16 cellular contexts compared by ENCODE assay signal in genomic region chr9:133228457-133229193, GRCh38. TPM values are rescaled to one million over a fixed set of nuclear protein-coding genes. Genes with fewer than 3 reads are reported as not detected.
DNase-seq lines count a peak whose midpoint lies in the region; ATAC-seq, FAIRE-seq and TF ChIP-seq lines count a peak whose summit lies in the region.
"Not testable (repeated sequence)": the region's sequence is repeated elsewhere in the genome, so short reads cannot be mapped to it uniquely, and the experiment has no call there.
"Had no signal": no experiment of that assay in that cellular context is flagged by ENCODE, and none has a peak within 500 bp of the region (broad histone marks: within the 10 kb centered on the region; RNA-seq: fewer than 3 reads in every experiment).

No MANE protein-coding gene starts in this region.

- not testable (repeated sequence) for H4K20me1 ChIP-seq in BLaER1; K562 (replicated peaks; ENCODE audit: control insufficient read depth, insufficient read depth, low read length); osteoblast (ENCODE audit: insufficient read depth, low read length)

- H3K27me3 ChIP-seq in BLaER1; lower lobe of right lung (ENCODE audit: low read depth); osteoblast (ENCODE audit: insufficient read depth, low read length); testis: not testable (repeated sequence)
- H3K27me3 ChIP-seq in K562 (ENCODE audit: control insufficient read depth in 2 of 2, insufficient read depth in 2 of 2, low read length in 2 of 2), result peaks cover 8 to 30% of the 10 kb centered on the region in 2 experiments

- TF ChIP-seq EP300 in K562 (IDR thresholded peaks at IDR 0.05; ENCODE audit: low read length), result not testable (repeated sequence)

- BruUV-seq in K562 (replicated peaks; lab: Mats Ljungman, UMichigan), result not testable (repeated sequence)

- TF ChIP-seq POLR2A in K562 (conservative IDR thresholded peaks at IDR 0.05); testis (IDR thresholded peaks at IDR 0.05): not testable (repeated sequence)

- 6% methylated on average over 16 of the region's 23 CpGs for WGBS in K562 (ENCODE audit: insufficient coverage, low coverage, missing lambda C conversion rate)
- WGBS in testis, 2 donors, result 88% methylated on average over 10 to 23 of the region's 23 CpGs

- ATAC-seq in K562, lower lobe of right lung: not testable (repeated sequence)

- POLR2A ChIA-PET in K562 (lab: Yijun Ruan, JAX), result not testable (repeated sequence)

- H3K27ac ChIP-seq in BLaER1; K562 (ENCODE audit: extremely low read depth, low read depth, low read length); lower lobe of right lung; osteoblast (ENCODE audit: low read depth, low read length); testis: not testable (repeated sequence)

- TF ChIP-seq RAD21 in K562 (CRISPR knock-in tag; conservative IDR thresholded peaks at IDR 0.05 in 1 of 2, IDR thresholded peaks at IDR 0.05 in 1 of 2), result not testable (repeated sequence)

- DNase-seq in NCI-H526 treated with DMSO at 0.1 percent for 48 hours (lab: John Stamatoyannopoulos, UW) (peak; percentile 41), cardiac septum (ENCODE audit: low spot score) (peak; percentile 27), lower lobe of right lung (peak; percentile 22), osteoblast (ENCODE audit: insufficient read length, low spot score, missing footprints) (peak; percentile 18), testis (peak; percentile 9)
- not testable (repeated sequence) for DNase-seq in K562 (ENCODE audit: extremely low read depth in 1 of 4, low spot score in 3 of 4)

- not testable (repeated sequence) for H2AFZ ChIP-seq in K562 (ENCODE audit: low read depth, low read length); osteoblast (ENCODE audit: low read length)

- H3K9me3 ChIP-seq in BLaER1; K562 (replicated peaks; ENCODE audit: control insufficient read depth, insufficient read depth, low read depth, low read length); lower lobe of right lung; osteoblast (ENCODE audit: low read depth, low read length); testis: not testable (repeated sequence)

- not testable (repeated sequence) for H3K79me2 ChIP-seq in K562 (ENCODE audit: control insufficient read depth, insufficient read depth, low read length); osteoblast (ENCODE audit: insufficient read depth, low read length)

- in situ Hi-C loops in K562 (cut with MboI), result loop anchor here (5.0 kb wide), 1 partner anchor 89 kb away; no protein-coding TSS in a partner anchor

- not testable (repeated sequence) for H3K4me3 ChIP-seq in BLaER1; K562; lower lobe of right lung; osteoblast (ENCODE audit: insufficient read depth, low read length); testis

- TF ChIP-seq CTCF in K562 (IDR thresholded peaks at IDR 0.05 in 2 of 3, conservative IDR thresholded peaks at IDR 0.05 in 1 of 3; ENCODE audit: insufficient read depth in 2 of 3, low read depth in 1 of 3, low read length in 3 of 3); lower lobe of right lung (IDR thresholded peaks at IDR 0.05); osteoblast (IDR thresholded peaks at IDR 0.05; ENCODE audit: extremely low read depth, low read depth, low read length); testis (IDR thresholded peaks at IDR 0.05): not testable (repeated sequence)

- not testable (repeated sequence) for H3K36me3 ChIP-seq in BLaER1; K562 (ENCODE audit: control insufficient read depth, insufficient read depth, low read length); lower lobe of right lung; osteoblast (ENCODE audit: insufficient read depth, low read length); testis (ENCODE audit: low read depth, missing control alignments)

- intact Hi-C loops in K562 (cut with micrococcal nuclease); cardiac septum (cut with DNase I); lower lobe of right lung (cut with DNase I); testis (cut with DNase I; ENCODE audit: low total_unique reads): not testable (repeated sequence)

- peaks cover 52% of the 10 kb centered on the region for H3K4me1 ChIP-seq in BLaER1
- peaks cover 0 to 20% of the 10 kb centered on the region in 2 experiments; a peak in 2 of 5 replicates for H3K4me1 ChIP-seq in K562 (replicated peaks in 1 of 2; ENCODE audit: control insufficient read depth in 2 of 2, insufficient read depth in 2 of 2, low read length in 2 of 2)
- not testable (repeated sequence) for H3K4me1 ChIP-seq in lower lobe of right lung; osteoblast (ENCODE audit: insufficient read depth, low read length); testis

- peak overlapping the region; percentile 74 for H3K4me2 ChIP-seq in BLaER1
- H3K4me2 ChIP-seq in K562 (ENCODE audit: insufficient read depth, low read length); osteoblast (ENCODE audit: insufficient read depth, low read length): not testable (repeated sequence)

- CTCF ChIA-PET in K562 (lab: Yijun Ruan, JAX; ENCODE audit: low intra/inter-chr PET ratio), result not testable (repeated sequence)

- H3K9ac ChIP-seq in BLaER1; K562 (ENCODE audit: insufficient read depth in 1 of 2, low read depth in 2 of 2, low read length in 2 of 2): not testable (repeated sequence)

- not testable (repeated sequence) for H3K9me1 ChIP-seq in K562 (ENCODE audit: control insufficient read depth, insufficient read depth, low read length)

- FAIRE-seq in K562 (lab: Jason Lieb, UNC), result peak; percentile 19

RNA-seq across cellular contexts. Expression of gene OBP2B, which starts 19.6 kb away (rescaled TPM):
- total RNA-seq in K562 (2011; cell fraction: chromatin; rRNA removed; ENCODE audit: low replicate concordance), result not detected in 2 replicates
- not detected in 2 replicates for total RNA-seq in K562 (2011; cell fraction: nucleolus; rRNA removed)
- total RNA-seq in K562 (2011; cell fraction: nucleoplasm; rRNA removed), result not detected in 2 replicates
- total RNA-seq in K562 (2014; rRNA removed) (not detected in 2 replicates), K562 (2014; rRNA removed; fragmentation: Illumina TruSeq; extraction: Trizol) (not detected in 2 replicates), K562 (2015; rRNA removed; fragmentation: Illumina TruSeq; extraction: Trizol) (not detected in 2 replicates), K562 (2021) (not detected in 2 replicates), cardiac septum (not detected), lower lobe of right lung (not detected), osteoblast (not detected in 2 replicates), testis (10 to 100 TPM; 34.0 to 53.0 TPM)
- polyA plus RNA-seq in K562 (2011; rRNA removed) (0.12 TPM in 1 of 2 replicates, not detected in the other), K562 (2014; fragmentation: Illumina TruSeq; extraction: Trizol) (not detected in 2 replicates), K562 (2014; fragmentation: Nextera tagmentation; extraction: Ambion mirVana) (not detected), K562 (2014; rRNA removed) (not detected in 2 replicates), testis (ENCODE audit: insufficient read depth, low read depth, low replicate concordance) (35.1 TPM)
- not detected in 2 replicates for polyA plus RNA-seq in K562 (2011; cell fraction: cytosol; rRNA removed)
- polyA plus RNA-seq in K562 (2011; cell fraction: nucleus; rRNA removed), result 0.21 TPM in 1 of 2 replicates, not detected in the other
- polyA plus RNA-seq in K562 (2012), result not detected in 2 replicates
- polyA minus RNA-seq in K562 (2011; rRNA and poly(A)+ RNA removed), result not detected in 2 replicates
- polyA minus RNA-seq in K562 (2011; cell fraction: cytosol; rRNA and poly(A)+ RNA removed), result not detected in 2 replicates
- polyA minus RNA-seq in K562 (2011; cell fraction: nucleus; rRNA and poly(A)+ RNA removed), result not detected in 2 replicates
- total RNA-seq: Calu3; CD8-positive, alpha-beta T cell; G401; GM12878; H7; HFFc6; HT1080 had no signal
- polyA plus RNA-seq: A549, BJ, GM12878 had no signal

RNA-seq across cellular contexts. Expression of gene ABO, which starts 46.4 kb away (rescaled TPM):
- total RNA-seq in K562 (2011; cell fraction: chromatin; rRNA removed; ENCODE audit: low replicate concordance), result 38.9 and 65.2 TPM in 2 replicates
- 20.8 and 22.5 TPM in 2 replicates for total RNA-seq in K562 (2011; cell fraction: nucleolus; rRNA removed)
- total RNA-seq in K562 (2011; cell fraction: nucleoplasm; rRNA removed), result 48.2 and 94.6 TPM in 2 replicates
- total RNA-seq in K562 (2014; rRNA removed) (5.0 and 6.1 TPM in 2 replicates), K562 (2014; rRNA removed; fragmentation: Illumina TruSeq; extraction: Trizol) (5.6 and 6.5 TPM in 2 replicates), K562 (2015; rRNA removed; fragmentation: Illumina TruSeq; extraction: Trizol) (5.8 and 6.5 TPM in 2 replicates), K562 (2021) (11.9 and 15.3 TPM in 2 replicates), cardiac septum (2.0 TPM), lower lobe of right lung (25.0 TPM), osteoblast (not detected in 2 replicates), testis (10 to 100 TPM; 25.6 to 31.1 TPM)
- polyA plus RNA-seq in K562 (2011; rRNA removed) (9.9 and 18.7 TPM in 2 replicates), K562 (2014; fragmentation: Illumina TruSeq; extraction: Trizol) (16.0 and 18.5 TPM in 2 replicates), K562 (2014; fragmentation: Nextera tagmentation; extraction: Ambion mirVana) (10 to 100 TPM; 16.9 to 21.9 TPM), K562 (2014; rRNA removed) (13.3 and 16.6 TPM in 2 replicates), testis (ENCODE audit: insufficient read depth, low read depth, low replicate concordance) (10.4 TPM)
- 10.0 and 10.8 TPM in 2 replicates for polyA plus RNA-seq in K562 (2011; cell fraction: cytosol; rRNA removed)
- 54.0 and 57.5 TPM in 2 replicates for polyA plus RNA-seq in K562 (2011; cell fraction: nucleus; rRNA removed)
- 14.4 and 28.3 TPM in 2 replicates for polyA plus RNA-seq in K562 (2012)
- 6.4 and 6.8 TPM in 2 replicates for polyA minus RNA-seq in K562 (2011; rRNA and poly(A)+ RNA removed)
- polyA minus RNA-seq in K562 (2011; cell fraction: cytosol; rRNA and poly(A)+ RNA removed), result 7.1 and 10.8 TPM in 2 replicates
- polyA minus RNA-seq in K562 (2011; cell fraction: nucleus; rRNA and poly(A)+ RNA removed), result 6.6 and 11.7 TPM in 2 replicates
- total RNA-seq: CD8-positive, alpha-beta T cell; G401; GM12878; H7; HFFc6; HT1080 had no signal
- polyA plus RNA-seq: A549, BJ had no signal

Comparison
In these comparisons a context has a peak if more than half of its experiments do, and no peak if none do; other contexts are left out.
1. RNA of gene OBP2B, which starts 19.6 kb away (total RNA-seq): 34.0 to 53.0 TPM in testis; not detected in K562, not detected in cardiac septum (single experiment), not detected in lower lobe of right lung (single experiment) and not detected in osteoblast; every median in the first group is over 10 times any median in the second.